Comparison of ENCODE assay signal across 8 cellular contexts in genomic region chr3:152834354-152835310, GRCh38. TPM values are rescaled to one million over a fixed set of nuclear protein-coding genes. Genes with fewer than 3 reads are reported as not detected.
A peak's percentile ranks its signal among the peaks of the same experiment; 100 is the strongest.
DNase-seq lines count a peak whose midpoint lies in the region; ATAC-seq and TF ChIP-seq lines count a peak whose summit lies in the region.

A gene with protein sequence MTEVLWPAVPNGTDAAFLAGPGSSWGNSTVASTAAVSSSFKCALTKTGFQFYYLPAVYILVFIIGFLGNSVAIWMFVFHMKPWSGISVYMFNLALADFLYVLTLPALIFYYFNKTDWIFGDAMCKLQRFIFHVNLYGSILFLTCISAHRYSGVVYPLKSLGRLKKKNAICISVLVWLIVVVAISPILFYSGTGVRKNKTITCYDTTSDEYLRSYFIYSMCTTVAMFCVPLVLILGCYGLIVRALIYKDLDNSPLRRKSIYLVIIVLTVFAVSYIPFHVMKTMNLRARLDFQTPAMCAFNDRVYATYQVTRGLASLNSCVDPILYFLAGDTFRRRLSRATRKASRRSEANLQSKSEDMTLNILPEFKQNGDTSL (plus strand): TSS chr3:152835131. CDS start chr3:152835783, 652 bp downstream.

- H3K27me3 Mint-ChIP-seq in CD14-positive monocyte (ENCODE audit: low read depth in 3 of 3) = peaks cover 0 to 7% (median 2%) of the 10 kb centered on the region in 3 donors
- peaks cover 39% of the 10 kb centered on the region for H3K27me3 Mint-ChIP-seq in activated naive CD4-positive, alpha-beta T cell treated with anti-CD3 and anti-CD28 coated beads, Interleukin-2, amount 10 ng/mL, durations not matched to agents 7 days and 5 days

- peaks cover 44% of the 10 kb centered on the region for H3K4me1 Mint-ChIP-seq in CD14-positive monocyte
- H3K4me1 Mint-ChIP-seq in activated naive CD4-positive, alpha-beta T cell treated with anti-CD3 and anti-CD28 coated beads, Interleukin-2, amount 10 ng/mL, durations not matched to agents 7 days and 5 days = peaks cover 17% of the 10 kb centered on the region

- intact Hi-C loops in CD14-positive monocyte (cut with micrococcal nuclease) = loop anchor here in 1 of 2 donors (10.0 kb wide), 1 partner anchor 60 kb away; no protein-coding TSS in a partner anchor
- intact Hi-C loops in head of caudate nucleus (cut with DNase I) = no loop called here

- peaks cover 4 to 11% of the 10 kb centered on the region in 2 donors for H3K36me3 Mint-ChIP-seq in CD14-positive monocyte
- H3K36me3 Mint-ChIP-seq in activated naive CD4-positive, alpha-beta T cell treated with anti-CD3 and anti-CD28 coated beads, Interleukin-2, amount 10 ng/mL, durations not matched to agents 7 days and 5 days = no peaks in the 10 kb centered on the region

- peaks cover 18 to 19% of the 10 kb centered on the region in 2 experiments for H3K4me1 ChIP-seq in neutrophil (ENCODE audit: control insufficient read depth in 1 of 2, insufficient read depth in 1 of 2, low read depth in 1 of 2, low read length in 1 of 2)

- CTCF ChIA-PET in activated naive CD4-positive, alpha-beta T cell treated with anti-CD3 and anti-CD28 coated beads, Interleukin-2, amount 10 ng/mL, durations not matched to agents 7 days and 5 days (lab: Charles Lee) = interaction anchor here (1.0 kb wide), 1 partner anchor 121 kb away, joined by 3 read pairs; no protein-coding TSS in a partner anchor

- peak; percentile 88 for ATAC-seq in GM18907 (IDR thresholded peaks at IDR 0.05; ENCODE audit: unreplicated experiment)
- peak; percentile 68 for ATAC-seq in HG03066 (IDR thresholded peaks at IDR 0.05; ENCODE audit: low read depth, unreplicated experiment)

- TF ChIP-seq CTCF in CD14-positive monocyte (IDR thresholded peaks at IDR 0.05) (no peak), neutrophil (IDR thresholded peaks at IDR 0.05) (no peak)

- H3K4me3 ChIP-seq in neutrophil (ENCODE audit: low read depth in 1 of 2, low read length in 1 of 2) = peak within 1 kb of the TSS; percentile 55 to 61

- H3K27ac Mint-ChIP-seq in CD14-positive monocyte = peak within 1 kb of the TSS; percentile 68 to 90 (median 82)
- peak within 1 kb of the TSS; percentile 80 for H3K27ac Mint-ChIP-seq in activated naive CD4-positive, alpha-beta T cell treated with anti-CD3 and anti-CD28 coated beads, Interleukin-2, amount 10 ng/mL, durations not matched to agents 7 days and 5 days

- DNase-seq in CD14-positive monocyte (ENCODE audit: low spot score) = peak; percentile 62
- peak; percentile 81 for DNase-seq in NCI-H510A (lab: John Stamatoyannopoulos, UW)
- peak; percentile 52 for DNase-seq in activated naive CD4-positive, alpha-beta T cell treated with anti-CD3 and anti-CD28 coated beads, Interleukin-2, amount 10 ng/mL, durations not matched to agents 7 days and 5 days
- DNase-seq in head of caudate nucleus = peak in 41 of 42 donors; percentile 20 to 84 (median 62)
- DNase-seq in G401 (ENCODE audit: low spot score) = no peak

- peaks cover 38% of the 10 kb centered on the region for H3K27me3 ChIP-seq in neutrophil

- H3K9me3 Mint-ChIP-seq in CD14-positive monocyte = no peaks in the 10 kb centered on the region
- no peaks in the 10 kb centered on the region for H3K9me3 Mint-ChIP-seq in activated naive CD4-positive, alpha-beta T cell treated with anti-CD3 and anti-CD28 coated beads, Interleukin-2, amount 10 ng/mL, durations not matched to agents 7 days and 5 days

- peak within 1 kb of the TSS; percentile 96 to 99 for H3K4me3 Mint-ChIP-seq in CD14-positive monocyte
- peak within 1 kb of the TSS; percentile 80 for H3K4me3 Mint-ChIP-seq in activated naive CD4-positive, alpha-beta T cell treated with anti-CD3 and anti-CD28 coated beads, Interleukin-2, amount 10 ng/mL, durations not matched to agents 7 days and 5 days

- H3K36me3 ChIP-seq in neutrophil = no peaks in the 10 kb centered on the region

- H3K27ac ChIP-seq in neutrophil = no peak within 1 kb of the TSS

- in situ Hi-C loops in G401 (cut with HindIII; ENCODE audit: low sequenced_read_pairs) = no loop called here

- H3K9me3 ChIP-seq in neutrophil = no peaks in the 10 kb centered on the region

RNA-seq across cellular contexts. Expression of the gene that starts here (rescaled TPM):
- under 1 TPM in 1 of 2 donors, not detected in 1; 0.16 TPM for polyA plus RNA-seq in CD14-positive monocyte
- not detected in 2 replicates for total RNA-seq in G401 (2014; rRNA removed; shearing (Covaris generic))

Comparison
In these comparisons a context has a peak if more than half of its experiments do, and no peak if none do; other contexts are left out.
1. Peak in DNase-seq in CD14-positive monocyte; RNA of the gene not detected or under 1 TPM.